ENCODE assay signal across 14 cellular contexts in the genomic region with DNA sequence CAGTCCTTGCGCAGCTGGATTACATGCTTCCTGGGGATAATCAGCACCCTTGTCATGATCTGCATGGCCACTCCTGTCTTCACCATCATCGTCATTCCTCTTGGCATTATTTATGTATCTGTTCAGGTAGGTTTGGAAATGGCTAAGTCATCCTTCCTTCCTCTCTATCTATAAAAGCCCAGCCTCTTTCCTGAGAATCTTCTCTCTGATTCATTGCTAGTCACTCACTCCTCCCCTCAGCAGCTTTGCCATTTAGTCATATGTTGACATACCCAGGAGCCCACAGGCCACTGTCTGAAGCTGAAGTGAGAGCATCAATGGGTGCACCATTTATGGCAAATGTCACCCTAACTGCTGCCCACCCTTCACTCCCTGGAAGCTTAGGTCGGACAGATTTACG. TPM values are rescaled to one million over a fixed set of nuclear protein-coding genes. Genes with fewer than 3 reads are reported as not detected.
DNase-seq lines count a peak whose midpoint lies in the region; ATAC-seq, FAIRE-seq and TF ChIP-seq lines count a peak whose summit lies in the region.
"Had no signal": no experiment of that assay in that cellular context is flagged by ENCODE, and none has a peak within 500 bp of the region (broad histone marks: within the 10 kb centered on the region; RNA-seq: fewer than 3 reads in every experiment).

No MANE protein-coding gene starts in this region.

- no peak for TF ChIP-seq CTCF in lower lobe of right lung (IDR thresholded peaks at IDR 0.05)

- FAIRE-seq in GM12891 (lab: Jason Lieb, UNC), result no peak

- DNase-seq in AG08395 (ENCODE audit: low spot score), result peak; percentile 92
- DNase-seq in GM04504 (ENCODE audit: low read depth), result peak; percentile 65
- DNase-seq in T1000 (lab: John Stamatoyannopoulos, UW), result peak; percentile 39
- peak; percentile 42 for DNase-seq in glomerular visceral epithelial cell (ENCODE audit: extremely low spot score)
- DNase-seq in effector CD8-positive, alpha-beta T cell (lab: John Stamatoyannopoulos, UW), result no peak
- no peak for DNase-seq in lower lobe of right lung
- DNase-seq in GM12891 (ENCODE audit: insufficient read length, low spot score), result no peak
- no peak for DNase-seq in NK-92 (lab: John Stamatoyannopoulos, UW; ENCODE audit: unreplicated experiment)
- DNase-seq: activated effector memory CD4-positive, alpha-beta T cell treated with anti-CD3 and anti-CD28 coated beads, Interleukin-2, amount 50 U/mL, for 16 hours; DND-41; hypothalamus; NCI-H1436; right lobe of liver; uterus had no signal

- no peak for ATAC-seq in lower lobe of right lung

- H3K36me3 ChIP-seq in lower lobe of right lung, result no peaks in the 10 kb centered on the region
- H3K36me3 ChIP-seq: uterus had no signal

- no peaks in the 10 kb centered on the region for H3K9me3 ChIP-seq in lower lobe of right lung
- H3K9me3 ChIP-seq: right lobe of liver, uterus had no signal

- H3K27me3 ChIP-seq in lower lobe of right lung (ENCODE audit: low read depth), result no peaks in the 10 kb centered on the region
- H3K27me3 ChIP-seq: right lobe of liver, uterus had no signal

- intact Hi-C loops in lower lobe of right lung (cut with DNase I), result no loop called here

- no peak overlapping the region for H3K4me3 ChIP-seq in lower lobe of right lung
- H3K4me3 ChIP-seq: right lobe of liver, uterus had no signal

- H3K27ac ChIP-seq in lower lobe of right lung, result no peak overlapping the region
- H3K27ac ChIP-seq: right lobe of liver, uterus had no signal

- no peaks in the 10 kb centered on the region for H3K4me1 ChIP-seq in lower lobe of right lung
- H3K4me1 ChIP-seq: right lobe of liver, uterus had no signal

- TF ChIP-seq POLR2A in GM12891 (IDR thresholded peaks at IDR 0.05; ENCODE audit: low read depth, low read length), result no peak

TF ChIP-seq in GM12891, 5 proteins besides CTCF, POLR2A, EP300 and RAD21:
- TF ChIP-seq TAF1 (IDR thresholded peaks at IDR 0.05; ENCODE audit: low read depth, low read length), result no peak
- no peak for TF ChIP-seq POLR2AphosphoS5 (IDR thresholded peaks at IDR 0.05; ENCODE audit: low read depth, low read length)
- no peak for TF ChIP-seq SPI1 (IDR thresholded peaks at IDR 0.05; ENCODE audit: low read depth, low read length)
- TF ChIP-seq PAX5 (IDR thresholded peaks at IDR 0.05; ENCODE audit: insufficient read depth, low read length, severe bottlenecking), result no peak
- no peak for TF ChIP-seq POU2F2 (IDR thresholded peaks at IDR 0.05; ENCODE audit: low read depth, low read length)
TF ChIP-seq in GM12891: peak in this region for 0.

RNA-seq across cellular contexts. Expression of gene ABCC2, which starts 52.0 kb away (rescaled TPM):
- total RNA-seq in lower lobe of right lung, result 1.9 TPM
- 0.09 TPM for polyA plus RNA-seq in GM12891 (2012; ENCODE audit: low read depth, missing spikeins)

Comparison
In these comparisons a context has a peak if more than half of its experiments do, and no peak if none do; other contexts are left out.
1. DNase-seq: peak in AG08395 (single experiment), GM04504 (single experiment), T1000 (single experiment) and glomerular visceral epithelial cell (single experiment); none in effector CD8-positive, alpha-beta T cell (single experiment), lower lobe of right lung (single experiment), GM12891 (single experiment) and NK-92 (single experiment).